In genomic region chr5:72179816-72180440, GRCh38 we compare ENCODE assay signal across 9 cellular contexts.
DNase-seq lines count a peak whose midpoint lies in the region; ATAC-seq and TF ChIP-seq lines count a peak whose summit lies in the region.
"Had no signal": no experiment of that assay in that cellular context is flagged by ENCODE, and none has a peak within 500 bp of the region (broad histone marks: within the 10 kb centered on the region; RNA-seq: fewer than 3 reads in every experiment).

No MANE protein-coding gene starts in this region.

- ATAC-seq in RWPE2 (ENCODE audit: low read depth) = peak; percentile 15; the same call in 2 of the 3 replicates
- ATAC-seq: activated naive CD8-positive, alpha-beta T cell treated with anti-CD3 and anti-CD28 coated beads, Interleukin-2, amount 50 U/mL, for 24 hours had no signal

- H3K27ac Mint-ChIP-seq in endothelial cell (ENCODE audit: unreplicated experiment) = peak overlapping the region; percentile 7
- H3K27ac Mint-ChIP-seq: activated CD4-positive, alpha-beta memory T cell treated with anti-CD3 and anti-CD28 coated beads, Interleukin-2, amount 10 ng/mL, durations not matched to agents 7 days and 5 days; activated naive CD8-positive, alpha-beta T cell treated with anti-CD3 and anti-CD28 coated beads, Interleukin-2, amount 50 U/mL, for 24 hours had no signal

- H3K27me3 Mint-ChIP-seq in endothelial cell (ENCODE audit: unreplicated experiment) = peaks cover 2% of the 10 kb centered on the region

- no peaks in the 10 kb centered on the region for H3K27me3 ChIP-seq in RWPE2 (ENCODE audit: insufficient read depth, poor library complexity, severe bottlenecking)
- H3K27me3 ChIP-seq in neuron (ENCODE audit: insufficient read depth, low read length) = no peaks in the 10 kb centered on the region
- no peaks in the 10 kb centered on the region for H3K27me3 ChIP-seq in vagina
- no peaks in the 10 kb centered on the region for H3K27me3 ChIP-seq in H7 (ENCODE audit: control insufficient read depth, insufficient read depth, low read length)
- H3K27me3 ChIP-seq in thyroid gland = no peaks in the 10 kb centered on the region

- H3K27ac ChIP-seq in RWPE2 (ENCODE audit: poor library complexity, severe bottlenecking) (peak overlapping the region; percentile 50), vagina (peak overlapping the region; percentile 65), thyroid gland (no peak overlapping the region)

- H3K9me3 Mint-ChIP-seq in endothelial cell (ENCODE audit: unreplicated experiment) = no peaks in the 10 kb centered on the region
- H3K9me3 Mint-ChIP-seq: activated CD4-positive, alpha-beta memory T cell treated with anti-CD3 and anti-CD28 coated beads, Interleukin-2, amount 10 ng/mL, durations not matched to agents 7 days and 5 days; activated naive CD8-positive, alpha-beta T cell treated with anti-CD3 and anti-CD28 coated beads, Interleukin-2, amount 50 U/mL, for 24 hours had no signal

- peaks cover 20% of the 10 kb centered on the region for H3K4me1 Mint-ChIP-seq in endothelial cell (ENCODE audit: unreplicated experiment)
- H3K4me1 Mint-ChIP-seq: activated CD4-positive, alpha-beta memory T cell treated with anti-CD3 and anti-CD28 coated beads, Interleukin-2, amount 10 ng/mL, durations not matched to agents 7 days and 5 days; activated naive CD8-positive, alpha-beta T cell treated with anti-CD3 and anti-CD28 coated beads, Interleukin-2, amount 50 U/mL, for 24 hours had no signal

- H3K36me3 ChIP-seq in RWPE2 (ENCODE audit: low read depth) (no peaks in the 10 kb centered on the region), neuron (ENCODE audit: insufficient read depth, low read length) (peaks cover 41% of the 10 kb centered on the region), vagina (peaks cover 0 to 8% of the 10 kb centered on the region in 2 donors), H7 (replicated peaks; ENCODE audit: control insufficient read depth, insufficient read depth, low read length) (peaks cover 1% of the 10 kb centered on the region), thyroid gland (no peaks in the 10 kb centered on the region)

- DNase-seq in RWPE2 (ENCODE audit: low spot score) (no peak), endothelial cell (ENCODE audit: low spot score) (no peak), vagina (ENCODE audit: extremely low spot score in 2 of 2) (no peak), NCI-H128 (lab: John Stamatoyannopoulos, UW; ENCODE audit: unreplicated experiment) (no peak), H7 (no peak), thyroid gland (no peak)
- DNase-seq: activated CD4-positive, alpha-beta memory T cell treated with anti-CD3 and anti-CD28 coated beads, Interleukin-2, amount 10 ng/mL, durations not matched to agents 7 days and 5 days; activated naive CD8-positive, alpha-beta T cell treated with anti-CD3 and anti-CD28 coated beads, Interleukin-2, amount 50 U/mL, for 24 hours had no signal

- H3K4me3 ChIP-seq in RWPE2 (ENCODE audit: severe bottlenecking) = no peak overlapping the region
- H3K4me3 ChIP-seq in neuron (ENCODE audit: low read length) = peak overlapping the region; percentile 19
- H3K4me3 ChIP-seq in vagina = peak overlapping the region; percentile 33 to 35
- H3K4me3 ChIP-seq in H7 (ENCODE audit: insufficient read depth, low read depth, low read length) = no peak overlapping the region
- no peak overlapping the region for H3K4me3 ChIP-seq in thyroid gland (replicated peaks in 1 of 3)

- H3K9me3 ChIP-seq in RWPE2 (ENCODE audit: severe bottlenecking) = no peaks in the 10 kb centered on the region
- H3K9me3 ChIP-seq in neuron (ENCODE audit: low read length) = no peaks in the 10 kb centered on the region
- H3K9me3 ChIP-seq in vagina = no peaks in the 10 kb centered on the region
- no peaks in the 10 kb centered on the region for H3K9me3 ChIP-seq in thyroid gland

- intact Hi-C loops in vagina (cut with DNase I) = no loop called here
- intact Hi-C loops in thyroid gland (cut with DNase I) = no loop called here

- peaks cover 13% of the 10 kb centered on the region for H3K4me1 ChIP-seq in RWPE2 (ENCODE audit: insufficient read depth, poor library complexity, severe bottlenecking)
- H3K4me1 ChIP-seq in neuron (ENCODE audit: insufficient read depth, low read length) = peaks cover 89% of the 10 kb centered on the region
- H3K4me1 ChIP-seq in vagina = peaks cover 36% of the 10 kb centered on the region
- no peaks in the 10 kb centered on the region for H3K4me1 ChIP-seq in thyroid gland

- H3K4me3 Mint-ChIP-seq in endothelial cell (ENCODE audit: unreplicated experiment) = no peak overlapping the region
- H3K4me3 Mint-ChIP-seq: activated CD4-positive, alpha-beta memory T cell treated with anti-CD3 and anti-CD28 coated beads, Interleukin-2, amount 10 ng/mL, durations not matched to agents 7 days and 5 days; activated naive CD8-positive, alpha-beta T cell treated with anti-CD3 and anti-CD28 coated beads, Interleukin-2, amount 50 U/mL, for 24 hours had no signal

- no peak overlapping the region for H2AFZ ChIP-seq in neuron (ENCODE audit: low read depth, low read length)

- 71 to 80% methylated on average over 11 of the region's 11 CpGs for WGBS in thyroid gland, 2 donors

- TF ChIP-seq CTCF in RWPE2 (IDR thresholded peaks at IDR 0.05; ENCODE audit: poor library complexity, severe bottlenecking) (no peak), endothelial cell (IDR thresholded peaks at IDR 0.05; ENCODE audit: unreplicated experiment) (no peak), vagina (IDR thresholded peaks at IDR 0.05) (no peak), thyroid gland (IDR thresholded peaks at IDR 0.05) (no peak)

- H3K36me3 Mint-ChIP-seq in endothelial cell (ENCODE audit: low read depth, unreplicated experiment) = peaks cover 12% of the 10 kb centered on the region

- TF ChIP-seq POLR2A in vagina (IDR thresholded peaks at IDR 0.05) (no peak), thyroid gland (IDR thresholded peaks at IDR 0.05) (no peak)

Comparison
In these comparisons a context has a peak if more than half of its experiments do, and no peak if none do; other contexts are left out.
1. H3K27ac ChIP-seq: peak in RWPE2 (single experiment) and vagina (single experiment); none in thyroid gland (0 of 3).
2. H3K4me3 ChIP-seq: peak in neuron (single experiment) and vagina (2 of 2); none in RWPE2 (single experiment), H7 (single experiment) and thyroid gland (0 of 3).